13 cellular contexts compared by ENCODE assay signal in the genomic region with DNA sequence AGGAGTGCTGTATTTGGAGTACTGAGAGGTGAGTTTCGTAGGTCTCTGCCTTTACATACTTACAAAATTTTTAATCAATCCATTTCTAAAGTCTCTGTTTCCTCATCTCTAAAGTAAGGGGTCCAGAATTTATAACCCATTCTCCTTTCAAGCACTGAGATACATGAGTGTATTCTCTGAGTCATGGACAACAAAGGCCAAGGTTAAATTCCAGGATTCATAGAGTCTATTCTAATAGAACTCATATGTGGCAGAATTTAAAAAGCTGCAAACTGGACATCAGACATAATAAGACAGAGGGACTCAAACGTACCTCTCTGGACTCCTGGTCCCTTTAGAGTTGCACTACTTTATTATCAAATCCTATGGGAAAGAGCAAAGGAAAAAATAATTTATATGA.
DNase-seq lines count a peak whose midpoint lies in the region; TF ChIP-seq lines count a peak whose summit lies in the region.
"Had no signal": no experiment of that assay in that cellular context is flagged by ENCODE, and none has a peak within 500 bp of the region (broad histone marks: within the 10 kb centered on the region; RNA-seq: fewer than 3 reads in every experiment).

No MANE protein-coding gene starts in this region.

- no peak for TF ChIP-seq CTCF in fibroblast of mammary gland (conservative IDR thresholded peaks at IDR 0.05; ENCODE audit: control insufficient read depth, insufficient read depth, low read depth, low read length)

- H3K9me3 ChIP-seq in SJSA1 (replicated peaks) (no peaks in the 10 kb centered on the region; the same call in 1 of the 2 replicates), skeletal muscle tissue (ENCODE audit: control insufficient read depth in 3 of 3, low read length in 3 of 3) (no peaks in the 10 kb centered on the region), SJCRH30 (replicated peaks) (no peaks in the 10 kb centered on the region; the same call in 1 of the 2 replicates)

- 0 out of 2 replicates have a peak overlapping the region, but pooled peaks have one; percentile 78 for H3K27ac ChIP-seq in SJSA1
- peak overlapping the region; percentile 10 for H3K27ac ChIP-seq in skeletal muscle tissue (ENCODE audit: low read depth, low read length)
- no peak overlapping the region for H3K27ac ChIP-seq in SJCRH30

- H3K36me3 ChIP-seq in SJSA1 (no peaks in the 10 kb centered on the region), skeletal muscle tissue (ENCODE audit: control insufficient read depth in 3 of 3, insufficient read depth in 3 of 3, low read length in 3 of 3) (no peaks in the 10 kb centered on the region), SJCRH30 (no peaks in the 10 kb centered on the region)

- H3K9ac ChIP-seq in skeletal muscle tissue (ENCODE audit: low read depth in 1 of 3, low read length in 3 of 3), result no peak overlapping the region

- H3K4me3 ChIP-seq in SJSA1 (no peak overlapping the region), fibroblast of mammary gland (ENCODE audit: control insufficient read depth, low read depth, low read length) (no peak overlapping the region), skeletal muscle tissue (ENCODE audit: low read length in 3 of 3) (no peak overlapping the region), SJCRH30 (no peak overlapping the region)

- DNase-seq in EL (peak; percentile 47), SJSA1 (ENCODE audit: low read depth in 1 of 2, low spot score in 2 of 2) (no peak), fibroblast of mammary gland (ENCODE audit: low read depth) (peak; percentile 71), SJCRH30 (no peak), NCI-H226 (no peak), SIG-M5 treated with dmso at 0.1 percent for 504 hours (lab: John Stamatoyannopoulos, UW; ENCODE audit: unreplicated experiment) (no peak)
- DNase-seq in activated naive CD4-positive, alpha-beta T cell (lab: John Stamatoyannopoulos, UW), result no peak
- DNase-seq: CD8-positive, alpha-beta T cell; COR-L47; DMS153; DMS79 treated with DMSO at 0.1 percent for 48 hours; GDM1 had no signal

- H3K4me1 ChIP-seq in SJSA1 (replicated peaks), result peaks cover 54% of the 10 kb centered on the region
- peaks cover 0 to 6% (median 3%) of the 10 kb centered on the region in 3 donors for H3K4me1 ChIP-seq in skeletal muscle tissue (ENCODE audit: control insufficient read depth in 3 of 3, insufficient read depth in 3 of 3, low read length in 3 of 3)
- H3K4me1 ChIP-seq in SJCRH30, result peaks cover 7% of the 10 kb centered on the region; the same call in 1 of the 2 replicates

- no peaks in the 10 kb centered on the region for H3K27me3 ChIP-seq in SJSA1 (replicated peaks)
- no peaks in the 10 kb centered on the region for H3K27me3 ChIP-seq in skeletal muscle tissue (ENCODE audit: control insufficient read depth in 3 of 3, insufficient read depth in 3 of 3, low read length in 3 of 3)
- peaks cover 56% of the 10 kb centered on the region for H3K27me3 ChIP-seq in SJCRH30

Comparison
In these comparisons a context has a peak if more than half of its experiments do, and no peak if none do; other contexts are left out.
1. DNase-seq: peak in EL (single experiment) and fibroblast of mammary gland (single experiment); none in SJSA1 (0 of 2), SJCRH30 (0 of 2), activated naive CD4-positive, alpha-beta T cell (0 of 4), NCI-H226 (single experiment) and SIG-M5 treated with dmso at 0.1 percent for 504 hours (single experiment).